In genomic region chr3:159416854-159417253, GRCh38 we compare ENCODE assay signal across 18 cellular contexts.
DNase-seq lines count a peak whose midpoint lies in the region; ATAC-seq and TF ChIP-seq lines count a peak whose summit lies in the region.
"Had no signal": no experiment of that assay in that cellular context is flagged by ENCODE, and none has a peak within 500 bp of the region (broad histone marks: within the 10 kb centered on the region; RNA-seq: fewer than 3 reads in every experiment).

No MANE protein-coding gene starts in this region.

- no peak for ATAC-seq in HG03521 (IDR thresholded peaks at IDR 0.05; ENCODE audit: unreplicated experiment)
- ATAC-seq: natural killer cell treated with Interleukin-12 subunit alpha and Interleukin-12 subunit beta and Interleukin-15 and Interleukin-18, amount 100 ng/mL, for 72 hours had no signal

- peak; percentile 57 for DNase-seq in DMS 273 (lab: John Stamatoyannopoulos, UW; ENCODE audit: unreplicated experiment)
- peak; percentile 81 for DNase-seq in LHCN-M2 (ENCODE audit: low read depth)
- DNase-seq in cardiac fibroblast (ENCODE audit: low read depth in 2 of 2): peak; percentile 20 to 29
- DNase-seq in myocyte (ENCODE audit: low read depth): peak; percentile 68
- DNase-seq in OCI-M1 (lab: John Stamatoyannopoulos, UW): no peak
- no peak for DNase-seq in NCI-H1930 (lab: John Stamatoyannopoulos, UW)
- DNase-seq in KBM-7: no peak
- DNase-seq: activated CD4-positive, alpha-beta memory T cell treated with anti-CD3 and anti-CD28 coated beads, Interleukin-2, amount 10 ng/mL, durations not matched to agents 7 days and 5 days; esophagus squamous epithelium; H7; NCI-H1092; retina; stimulated activated CD4-positive, alpha-beta T cell treated with anti-CD3 and anti-CD28 coated beads, Interleukin-4, amount 100 ng/mL, for 1 hour; trophoblast cell had no signal

- in situ Hi-C loops in KBM-7 (cut with MboI; ENCODE audit: low pct_unique_long_range_greater_than_20kb, low sequenced_read_pairs): no loop called here

- H3K4me3 ChIP-seq in cardiac fibroblast (replicated peaks in 1 of 2; ENCODE audit: low read depth in 2 of 2, low read length in 2 of 2): no peak overlapping the region
- H3K4me3 ChIP-seq: BLaER1, esophagus squamous epithelium, lung had no signal

- no peak for TF ChIP-seq CTCF in cardiac fibroblast (IDR thresholded peaks at IDR 0.05; ENCODE audit: low read depth, low read length)

Comparison
In these comparisons a context has a peak if more than half of its experiments do, and no peak if none do; other contexts are left out.
1. DNase-seq: peak in DMS 273 (single experiment), LHCN-M2 (single experiment), cardiac fibroblast (2 of 2) and myocyte (single experiment); none in OCI-M1 (single experiment), NCI-H1930 (0 of 2) and KBM-7 (single experiment).